ENCODE assay signal across 1 cellular context in the genomic region with DNA sequence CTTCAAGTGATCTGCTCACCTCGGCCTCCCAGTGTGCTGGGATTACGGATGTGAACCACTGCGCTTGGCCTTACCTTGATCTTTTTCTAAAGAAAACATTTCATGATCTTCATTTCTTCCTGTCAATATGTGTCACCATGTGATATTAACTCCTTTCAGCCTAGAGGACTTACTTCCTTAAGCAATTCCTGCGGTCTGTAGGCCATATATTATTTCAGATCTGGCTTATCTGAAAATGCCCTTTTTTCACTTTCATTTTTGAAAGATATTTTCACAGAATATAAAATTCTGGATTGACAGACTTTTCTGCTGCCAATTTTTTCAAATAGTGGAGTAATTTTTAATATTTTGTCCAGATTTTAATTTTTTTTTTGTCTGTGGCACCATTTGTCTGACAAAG.
TF ChIP-seq lines count a peak whose summit lies in the region.

No MANE protein-coding gene starts in this region.

TF ChIP-seq in HepG2, 621 proteins besides CTCF, POLR2A, EP300 and RAD21:
- no peak for TF ChIP-seq ZNF549 (CRISPR knock-in tag; IDR thresholded peaks at IDR 0.05)
- TF ChIP-seq, protein P1, sequence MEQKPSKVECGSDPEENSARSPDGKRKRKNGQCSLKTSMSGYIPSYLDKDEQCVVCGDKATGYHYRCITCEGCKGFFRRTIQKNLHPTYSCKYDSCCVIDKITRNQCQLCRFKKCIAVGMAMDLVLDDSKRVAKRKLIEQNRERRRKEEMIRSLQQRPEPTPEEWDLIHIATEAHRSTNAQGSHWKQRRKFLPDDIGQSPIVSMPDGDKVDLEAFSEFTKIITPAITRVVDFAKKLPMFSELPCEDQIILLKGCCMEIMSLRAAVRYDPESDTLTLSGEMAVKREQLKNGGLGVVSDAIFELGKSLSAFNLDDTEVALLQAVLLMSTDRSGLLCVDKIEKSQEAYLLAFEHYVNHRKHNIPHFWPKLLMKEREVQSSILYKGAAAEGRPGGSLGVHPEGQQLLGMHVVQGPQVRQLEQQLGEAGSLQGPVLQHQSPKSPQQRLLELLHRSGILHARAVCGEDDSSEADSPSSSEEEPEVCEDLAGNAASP (CRISPR knock-in tag; IDR thresholded peaks at IDR 0.05; ENCODE audit: borderline replicate concordance): no peak
- no peak for TF ChIP-seq CSRNP1 (CRISPR knock-in tag; IDR thresholded peaks at IDR 0.05)
- TF ChIP-seq, protein P2, sequence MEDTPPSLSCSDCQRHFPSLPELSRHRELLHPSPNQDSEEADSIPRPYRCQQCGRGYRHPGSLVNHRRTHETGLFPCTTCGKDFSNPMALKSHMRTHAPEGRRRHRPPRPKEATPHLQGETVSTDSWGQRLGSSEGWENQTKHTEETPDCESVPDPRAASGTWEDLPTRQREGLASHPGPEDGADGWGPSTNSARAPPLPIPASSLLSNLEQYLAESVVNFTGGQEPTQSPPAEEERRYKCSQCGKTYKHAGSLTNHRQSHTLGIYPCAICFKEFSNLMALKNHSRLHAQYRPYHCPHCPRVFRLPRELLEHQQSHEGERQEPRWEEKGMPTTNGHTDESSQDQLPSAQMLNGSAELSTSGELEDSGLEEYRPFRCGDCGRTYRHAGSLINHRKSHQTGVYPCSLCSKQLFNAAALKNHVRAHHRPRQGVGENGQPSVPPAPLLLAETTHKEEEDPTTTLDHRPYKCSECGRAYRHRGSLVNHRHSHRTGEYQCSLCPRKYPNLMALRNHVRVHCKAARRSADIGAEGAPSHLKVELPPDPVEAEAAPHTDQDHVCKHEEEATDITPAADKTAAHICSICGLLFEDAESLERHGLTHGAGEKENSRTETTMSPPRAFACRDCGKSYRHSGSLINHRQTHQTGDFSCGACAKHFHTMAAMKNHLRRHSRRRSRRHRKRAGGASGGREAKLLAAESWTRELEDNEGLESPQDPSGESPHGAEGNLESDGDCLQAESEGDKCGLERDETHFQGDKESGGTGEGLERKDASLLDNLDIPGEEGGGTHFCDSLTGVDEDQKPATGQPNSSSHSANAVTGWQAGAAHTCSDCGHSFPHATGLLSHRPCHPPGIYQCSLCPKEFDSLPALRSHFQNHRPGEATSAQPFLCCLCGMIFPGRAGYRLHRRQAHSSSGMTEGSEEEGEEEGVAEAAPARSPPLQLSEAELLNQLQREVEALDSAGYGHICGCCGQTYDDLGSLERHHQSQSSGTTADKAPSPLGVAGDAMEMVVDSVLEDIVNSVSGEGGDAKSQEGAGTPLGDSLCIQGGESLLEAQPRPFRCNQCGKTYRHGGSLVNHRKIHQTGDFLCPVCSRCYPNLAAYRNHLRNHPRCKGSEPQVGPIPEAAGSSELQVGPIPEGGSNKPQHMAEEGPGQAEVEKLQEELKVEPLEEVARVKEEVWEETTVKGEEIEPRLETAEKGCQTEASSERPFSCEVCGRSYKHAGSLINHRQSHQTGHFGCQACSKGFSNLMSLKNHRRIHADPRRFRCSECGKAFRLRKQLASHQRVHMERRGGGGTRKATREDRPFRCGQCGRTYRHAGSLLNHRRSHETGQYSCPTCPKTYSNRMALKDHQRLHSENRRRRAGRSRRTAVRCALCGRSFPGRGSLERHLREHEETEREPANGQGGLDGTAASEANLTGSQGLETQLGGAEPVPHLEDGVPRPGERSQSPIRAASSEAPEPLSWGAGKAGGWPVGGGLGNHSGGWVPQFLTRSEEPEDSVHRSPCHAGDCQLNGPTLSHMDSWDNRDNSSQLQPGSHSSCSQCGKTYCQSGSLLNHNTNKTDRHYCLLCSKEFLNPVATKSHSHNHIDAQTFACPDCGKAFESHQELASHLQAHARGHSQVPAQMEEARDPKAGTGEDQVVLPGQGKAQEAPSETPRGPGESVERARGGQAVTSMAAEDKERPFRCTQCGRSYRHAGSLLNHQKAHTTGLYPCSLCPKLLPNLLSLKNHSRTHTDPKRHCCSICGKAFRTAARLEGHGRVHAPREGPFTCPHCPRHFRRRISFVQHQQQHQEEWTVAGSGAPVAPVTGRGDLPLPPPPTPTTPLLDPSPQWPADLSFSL (CRISPR knock-in tag; IDR thresholded peaks at IDR 0.05): no peak
- TF ChIP-seq KDM3A (CRISPR knock-in tag; IDR thresholded peaks at IDR 0.05; ENCODE audit: low read depth): no peak
- TF ChIP-seq U2AF1 (optimal IDR thresholded peaks at IDR 0.05; ENCODE audit: low read depth, low read length): no peak
- TF ChIP-seq PREB (CRISPR knock-in tag; IDR thresholded peaks at IDR 0.05): no peak
- no peak for TF ChIP-seq CEBPB (IDR thresholded peaks at IDR 0.05; ENCODE audit: borderline replicate concordance, low read depth, low read length)
- TF ChIP-seq RFX1 (IDR thresholded peaks at IDR 0.05): no peak
- no peak for TF ChIP-seq ZNF556 (CRISPR knock-in tag; IDR thresholded peaks at IDR 0.05; ENCODE audit: borderline replicate concordance)
- TF ChIP-seq RBM22 (optimal IDR thresholded peaks at IDR 0.05; ENCODE audit: low read length): no peak
